In the genomic region with DNA sequence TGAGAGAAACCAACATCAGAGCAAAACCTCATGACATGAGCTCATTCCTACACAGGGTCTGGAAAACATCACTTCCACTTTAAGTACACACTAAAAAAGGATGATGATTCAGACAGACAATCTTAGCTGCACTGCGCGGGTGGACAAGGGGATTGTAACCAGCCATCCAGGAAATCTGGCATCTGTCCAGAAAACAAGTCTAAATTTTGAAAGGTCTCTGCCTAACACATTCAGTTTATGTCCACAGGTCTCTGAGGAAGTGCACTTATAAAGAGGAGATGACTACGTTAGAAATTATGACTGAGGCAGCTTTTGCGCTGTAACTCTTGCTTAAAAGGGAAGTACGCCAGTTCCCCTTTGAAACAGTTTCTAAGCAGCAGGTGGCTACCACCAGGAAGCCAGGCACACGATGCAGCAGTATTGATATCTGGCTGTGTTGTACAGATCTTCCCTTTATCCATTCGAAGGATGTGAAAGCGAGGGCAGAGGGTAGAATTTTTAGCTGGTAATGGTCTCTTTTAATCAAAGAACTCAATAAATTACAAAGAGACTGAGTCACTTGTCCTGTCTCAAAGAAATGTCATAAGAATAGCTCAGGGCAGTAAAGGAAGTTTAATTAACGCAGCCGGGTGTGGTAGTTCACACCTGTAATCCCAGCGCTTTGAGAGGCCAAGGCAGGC, we compare ENCODE assay signal across 1 cellular context.
TF ChIP-seq lines count a peak whose summit lies in the region.

No MANE protein-coding gene starts in this region.

TF ChIP-seq in HEK293, 187 proteins besides CTCF, POLR2A, EP300 and RAD21 (continued from another document):
- TF ChIP-seq ZNF514 (tag by site-specific recombination; IDR thresholded peaks at IDR 0.05) (no peak), ZNF112 (tag by site-specific recombination; IDR thresholded peaks at IDR 0.05) (no peak), KLF10 (tag by site-specific recombination; IDR thresholded peaks at IDR 0.05) (no peak), ZNF707 (tag by site-specific recombination; IDR thresholded peaks at IDR 0.05) (no peak), OSR2 (tag by site-specific recombination; IDR thresholded peaks at IDR 0.05) (0 out of 2 replicates have a peak, but pooled peaks have one; percentile 24), ZNF280C (tag by site-specific recombination; IDR thresholded peaks at IDR 0.05) (no peak), YY2 (tag by site-specific recombination; IDR thresholded peaks at IDR 0.05) (no peak), SP3 (tag by site-specific recombination; IDR thresholded peaks at IDR 0.05) (no peak), ZNF184 (tag by site-specific recombination; IDR thresholded peaks at IDR 0.05) (peak; percentile 90), ZNF558 (tag by site-specific recombination; IDR thresholded peaks at IDR 0.05) (peak; percentile 32; the same call in 1 of the 2 replicates), ZNF521 (tag by site-specific recombination; IDR thresholded peaks at IDR 0.05) (no peak), ZIC2 (tag by site-specific recombination; IDR thresholded peaks at IDR 0.05) (peak; percentile 59), ZNF239 (tag by site-specific recombination; IDR thresholded peaks at IDR 0.05) (no peak), ZNF426 (tag by site-specific recombination; IDR thresholded peaks at IDR 0.05) (no peak), EGR2 (tag by site-specific recombination; IDR thresholded peaks at IDR 0.05; ENCODE audit: low read depth) (peak; percentile 21; the same call in 1 of the 2 replicates), ZXDB (tag by site-specific recombination; IDR thresholded peaks at IDR 0.05) (no peak), TCF7L2 (IDR thresholded peaks at IDR 0.05; ENCODE audit: borderline replicate concordance, low read depth, low read length) (no peak), REPIN1 (tag by site-specific recombination; IDR thresholded peaks at IDR 0.05; ENCODE audit: low read depth) (no peak), ZNF629 (tag by site-specific recombination; IDR thresholded peaks at IDR 0.05) (peak; percentile 79), ZNF302 (tag by site-specific recombination; IDR thresholded peaks at IDR 0.05; ENCODE audit: low read depth) (no peak), ZNF639 (tag by site-specific recombination; IDR thresholded peaks at IDR 0.05) (peak; percentile 65; the same call in 1 of the 2 replicates), SCRT2 (tag by site-specific recombination; IDR thresholded peaks at IDR 0.05) (peak; percentile 93), ZNF174 (tag by site-specific recombination; IDR thresholded peaks at IDR 0.05) (no peak), ZNF221 (tag by site-specific recombination; IDR thresholded peaks at IDR 0.05; ENCODE audit: borderline replicate concordance) (no peak), ZNF214 (tag by site-specific recombination; IDR thresholded peaks at IDR 0.05; ENCODE audit: borderline replicate concordance) (no peak), ZBTB17 (tag by site-specific recombination; IDR thresholded peaks at IDR 0.05) (peak; percentile 89)
- TF ChIP-seq, protein P1, sequence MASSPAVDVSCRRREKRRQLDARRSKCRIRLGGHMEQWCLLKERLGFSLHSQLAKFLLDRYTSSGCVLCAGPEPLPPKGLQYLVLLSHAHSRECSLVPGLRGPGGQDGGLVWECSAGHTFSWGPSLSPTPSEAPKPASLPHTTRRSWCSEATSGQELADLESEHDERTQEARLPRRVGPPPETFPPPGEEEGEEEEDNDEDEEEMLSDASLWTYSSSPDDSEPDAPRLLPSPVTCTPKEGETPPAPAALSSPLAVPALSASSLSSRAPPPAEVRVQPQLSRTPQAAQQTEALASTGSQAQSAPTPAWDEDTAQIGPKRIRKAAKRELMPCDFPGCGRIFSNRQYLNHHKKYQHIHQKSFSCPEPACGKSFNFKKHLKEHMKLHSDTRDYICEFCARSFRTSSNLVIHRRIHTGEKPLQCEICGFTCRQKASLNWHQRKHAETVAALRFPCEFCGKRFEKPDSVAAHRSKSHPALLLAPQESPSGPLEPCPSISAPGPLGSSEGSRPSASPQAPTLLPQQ (tag by site-specific recombination; IDR thresholded peaks at IDR 0.05): peak; percentile 83
- TF ChIP-seq, protein P2, sequence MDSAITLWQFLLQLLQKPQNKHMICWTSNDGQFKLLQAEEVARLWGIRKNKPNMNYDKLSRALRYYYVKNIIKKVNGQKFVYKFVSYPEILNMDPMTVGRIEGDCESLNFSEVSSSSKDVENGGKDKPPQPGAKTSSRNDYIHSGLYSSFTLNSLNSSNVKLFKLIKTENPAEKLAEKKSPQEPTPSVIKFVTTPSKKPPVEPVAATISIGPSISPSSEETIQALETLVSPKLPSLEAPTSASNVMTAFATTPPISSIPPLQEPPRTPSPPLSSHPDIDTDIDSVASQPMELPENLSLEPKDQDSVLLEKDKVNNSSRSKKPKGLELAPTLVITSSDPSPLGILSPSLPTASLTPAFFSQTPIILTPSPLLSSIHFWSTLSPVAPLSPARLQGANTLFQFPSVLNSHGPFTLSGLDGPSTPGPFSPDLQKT (IDR thresholded peaks at IDR 0.05; ENCODE audit: borderline replicate concordance, low read depth, low read length): no peak
- TF ChIP-seq, protein P3, sequence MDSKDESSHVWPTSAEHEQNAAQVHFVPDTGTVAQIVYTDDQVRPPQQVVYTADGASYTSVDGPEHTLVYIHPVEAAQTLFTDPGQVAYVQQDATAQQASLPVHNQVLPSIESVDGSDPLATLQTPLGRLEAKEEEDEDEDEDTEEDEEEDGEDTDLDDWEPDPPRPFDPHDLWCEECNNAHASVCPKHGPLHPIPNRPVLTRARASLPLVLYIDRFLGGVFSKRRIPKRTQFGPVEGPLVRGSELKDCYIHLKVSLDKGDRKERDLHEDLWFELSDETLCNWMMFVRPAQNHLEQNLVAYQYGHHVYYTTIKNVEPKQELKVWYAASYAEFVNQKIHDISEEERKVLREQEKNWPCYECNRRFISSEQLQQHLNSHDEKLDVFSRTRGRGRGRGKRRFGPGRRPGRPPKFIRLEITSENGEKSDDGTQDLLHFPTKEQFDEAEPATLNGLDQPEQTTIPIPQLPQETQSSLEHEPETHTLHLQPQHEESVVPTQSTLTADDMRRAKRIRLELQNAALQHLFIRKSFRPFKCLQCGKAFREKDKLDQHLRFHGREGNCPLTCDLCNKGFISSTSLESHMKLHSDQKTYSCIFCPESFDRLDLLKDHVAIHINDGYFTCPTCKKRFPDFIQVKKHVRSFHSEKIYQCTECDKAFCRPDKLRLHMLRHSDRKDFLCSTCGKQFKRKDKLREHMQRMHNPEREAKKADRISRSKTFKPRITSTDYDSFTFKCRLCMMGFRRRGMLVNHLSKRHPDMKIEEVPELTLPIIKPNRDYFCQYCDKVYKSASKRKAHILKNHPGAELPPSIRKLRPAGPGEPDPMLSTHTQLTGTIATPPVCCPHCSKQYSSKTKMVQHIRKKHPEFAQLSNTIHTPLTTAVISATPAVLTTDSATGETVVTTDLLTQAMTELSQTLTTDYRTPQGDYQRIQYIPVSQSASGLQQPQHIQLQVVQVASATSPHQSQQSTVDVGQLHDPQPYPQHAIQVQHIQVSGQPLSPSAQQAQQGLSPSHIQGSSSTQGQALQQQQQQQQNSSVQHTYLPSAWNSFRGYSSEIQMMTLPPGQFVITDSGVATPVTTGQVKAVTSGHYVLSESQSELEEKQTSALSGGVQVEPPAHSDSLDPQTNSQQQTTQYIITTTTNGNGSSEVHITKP (tag by site-specific recombination; IDR thresholded peaks at IDR 0.05): peak; percentile 39; the same call in 1 of the 2 replicates
- TF ChIP-seq, protein P4, sequence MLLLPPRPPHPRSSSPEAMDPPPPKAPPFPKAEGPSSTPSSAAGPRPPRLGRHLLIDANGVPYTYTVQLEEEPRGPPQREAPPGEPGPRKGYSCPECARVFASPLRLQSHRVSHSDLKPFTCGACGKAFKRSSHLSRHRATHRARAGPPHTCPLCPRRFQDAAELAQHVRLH (tag by site-specific recombination; IDR thresholded peaks at IDR 0.05): no peak
